5 cellular contexts compared by ENCODE assay signal in genomic region chr2:9937258-9937657, GRCh38.
"Had no signal": no experiment of that assay in that cellular context is flagged by ENCODE, and none has a peak within 500 bp of the region (broad histone marks: within the 10 kb centered on the region; RNA-seq: fewer than 3 reads in every experiment).

No MANE protein-coding gene starts in this region.

- H3K4me2 ChIP-seq: GM23338 had no signal

- H3K4me1 Mint-ChIP-seq: IgD-negative memory B cell had no signal

- H3K4me3 Mint-ChIP-seq: GM23338, H9, IgD-negative memory B cell had no signal

- H3K27ac Mint-ChIP-seq: GM23338 had no signal

- H3K4me3 ChIP-seq: GM23338 had no signal

- DNase-seq: HCEC 1CT had no signal

- H2AFZ ChIP-seq: GM23338 had no signal

- H3K27ac ChIP-seq: HL-60 had no signal

- H3K27me3 Mint-ChIP-seq: IgD-negative memory B cell had no signal

- H3K9me3 Mint-ChIP-seq: IgD-negative memory B cell had no signal
